21 cellular contexts compared by ENCODE assay signal in the genomic region with DNA sequence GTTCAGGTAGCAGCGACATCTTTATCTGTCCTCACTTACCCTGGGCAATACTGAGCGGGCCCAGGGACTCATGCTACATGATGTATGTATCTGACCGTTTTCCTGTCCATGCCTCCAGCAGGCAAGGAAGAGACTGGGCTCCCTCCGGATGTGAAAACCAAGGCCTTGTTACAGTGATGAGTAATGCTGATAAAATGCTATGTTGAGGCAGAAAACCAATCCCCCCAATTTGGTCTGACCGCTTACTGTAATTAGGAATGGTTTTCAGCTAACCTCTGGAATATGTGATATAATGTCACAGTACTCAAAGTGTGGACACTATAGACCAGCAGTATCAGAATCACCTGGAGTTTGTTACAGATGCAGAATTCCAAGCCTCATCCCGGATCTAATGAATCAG.
A peak's percentile ranks its signal among the peaks of the same experiment; 100 is the strongest.
DNase-seq lines count a peak whose midpoint lies in the region; ATAC-seq and TF ChIP-seq lines count a peak whose summit lies in the region.
"Had no signal": no experiment of that assay in that cellular context is flagged by ENCODE, and none has a peak within 500 bp of the region (broad histone marks: within the 10 kb centered on the region; RNA-seq: fewer than 3 reads in every experiment).

No MANE protein-coding gene starts in this region.

- ATAC-seq in GM18519 (IDR thresholded peaks at IDR 0.05; ENCODE audit: low FRiP score, unreplicated experiment): no peak
- ATAC-seq: A549, HCT116, Panc1 had no signal

- H3K4me3 Mint-ChIP-seq in endodermal cell: no peak overlapping the region
- H3K4me3 Mint-ChIP-seq: CD4-positive, alpha-beta T cell had no signal

- intact Hi-C loops in dorsolateral prefrontal cortex (cut with DNase I): no loop called here

- no peaks in the 10 kb centered on the region for H3K9me3 Mint-ChIP-seq in endodermal cell
- H3K9me3 Mint-ChIP-seq: CD4-positive, alpha-beta T cell had no signal

- no peak overlapping the region for H3K4me3 ChIP-seq in HUES48 (ENCODE audit: low read depth, low read length)
- no peak overlapping the region for H3K4me3 ChIP-seq in endodermal cell (ENCODE audit: low read length)
- no peak overlapping the region for H3K4me3 ChIP-seq in dorsolateral prefrontal cortex
- H3K4me3 ChIP-seq: A549; BLaER1 treated with 17β-estradiol and CSF1 and Interleukin-3, amounts not matched to agents 10 nM and 100 nM had no signal

- H3K27me3 ChIP-seq in HUES48 (ENCODE audit: control insufficient read depth, insufficient read depth, low read length): no peaks in the 10 kb centered on the region
- no peaks in the 10 kb centered on the region for H3K27me3 ChIP-seq in endodermal cell (ENCODE audit: control insufficient read depth, insufficient read depth, low read length, poor library complexity, severe bottlenecking)
- H3K27me3 ChIP-seq in dorsolateral prefrontal cortex: peaks cover 0 to under 1% (median 0%) of the 10 kb centered on the region in 45 donors
- H3K27me3 ChIP-seq: BLaER1 treated with 17β-estradiol and CSF1 and Interleukin-3, amounts not matched to agents 10 nM and 100 nM had no signal

- H3K9me3 ChIP-seq in HUES48 (ENCODE audit: control insufficient read depth, insufficient read depth, low read length): no peaks in the 10 kb centered on the region
- no peaks in the 10 kb centered on the region for H3K9me3 ChIP-seq in endodermal cell (ENCODE audit: control insufficient read depth, low read length)
- H3K9me3 ChIP-seq: A549 had no signal

- H3K36me3 Mint-ChIP-seq in endodermal cell (ENCODE audit: low read depth): no peaks in the 10 kb centered on the region

- H3K4me1 ChIP-seq in HUES48 (ENCODE audit: control insufficient read depth, insufficient read depth, low read length): peaks cover 15% of the 10 kb centered on the region
- no peaks in the 10 kb centered on the region for H3K4me1 ChIP-seq in endodermal cell (ENCODE audit: control insufficient read depth, insufficient read depth, low read length)
- H3K4me1 ChIP-seq: A549; BLaER1 treated with 17β-estradiol and CSF1 and Interleukin-3, amounts not matched to agents 10 nM and 100 nM had no signal

- H3K27me3 Mint-ChIP-seq in endodermal cell (ENCODE audit: insufficient read depth): no peaks in the 10 kb centered on the region
- H3K27me3 Mint-ChIP-seq: CD4-positive, alpha-beta T cell had no signal

- WGBS in endodermal cell (ENCODE audit: insufficient coverage in 1 of 2, insufficient read length in 1 of 2), 2 experiments: 65 to 76% methylated on average over 5 to 6 of the region's 6 CpGs

- H3K4me1 Mint-ChIP-seq in endodermal cell: peaks cover 4% of the 10 kb centered on the region

- no peaks in the 10 kb centered on the region for H3K36me3 ChIP-seq in HUES48 (ENCODE audit: control insufficient read depth, insufficient read depth, low read length)
- H3K36me3 ChIP-seq in endodermal cell (ENCODE audit: control insufficient read depth, insufficient read depth, low read length): no peaks in the 10 kb centered on the region
- H3K36me3 ChIP-seq: BLaER1 treated with 17β-estradiol and CSF1 and Interleukin-3, amounts not matched to agents 10 nM and 100 nM had no signal

- H3K27ac ChIP-seq in HUES48 (ENCODE audit: low read depth, low read length) (peak overlapping the region; percentile 65), endodermal cell (ENCODE audit: low read depth, low read length) (no peak overlapping the region), dorsolateral prefrontal cortex (no peak overlapping the region)
- H3K27ac ChIP-seq: A549; BLaER1 treated with 17β-estradiol and CSF1 and Interleukin-3, amounts not matched to agents 10 nM and 100 nM had no signal

- H3K9ac ChIP-seq in HUES48 (ENCODE audit: low read depth, low read length) (no peak overlapping the region), endodermal cell (ENCODE audit: extremely low read depth, low read length, poor library complexity, severe bottlenecking) (no peak overlapping the region)
- H3K9ac ChIP-seq: BLaER1 treated with 17β-estradiol and CSF1 and Interleukin-3, amounts not matched to agents 10 nM and 100 nM had no signal

- no peak for TF ChIP-seq POLR2A in erythroblast (IDR thresholded peaks at IDR 0.05; ENCODE audit: low read length)

- TF ChIP-seq CTCF in endodermal cell (conservative IDR thresholded peaks at IDR 0.05): no peak
- no peak for TF ChIP-seq CTCF in dorsolateral prefrontal cortex (IDR thresholded peaks at IDR 0.05 in 54 of 56, conservative IDR thresholded peaks at IDR 0.05 in 2 of 56; ENCODE audit: low read depth in 1 of 56, partially characterized antibody in 56 of 56)

- H3K27ac Mint-ChIP-seq in endodermal cell: no peak overlapping the region
- H3K27ac Mint-ChIP-seq: CD4-positive, alpha-beta T cell had no signal

- DNase-seq in endodermal cell: peak; percentile 49
- DNase-seq in islet precursor cell: peak; percentile 88
- DNase-seq in dorsolateral prefrontal cortex: no peak
- DNase-seq in erythroblast (lab: John Stamatoyannopoulos, UW): no peak
- no peak for DNase-seq in stimulated activated naive CD4-positive, alpha-beta T cell treated with Interleukin-2 at 50 U/mL for 16 hours (lab: John Stamatoyannopoulos, UW)
- DNase-seq: AML-193; CD4-positive, alpha-beta T cell; GOT3; NCI-H1048; NCI-H1417; NCI-H1694; NCI-H2029 treated with DMSO at 0.1 percent for 48 hours; NCI-H2227 treated with DMSO at 0.1 percent for 48 hours; NCI-H526 treated with DMSO at 0.1 percent for 48 hours; SHP77 treated with DMSO at 0.1 percent for 48 hours had no signal

Comparison
In these comparisons a context has a peak if more than half of its experiments do, and no peak if none do; other contexts are left out.
1. DNase-seq: peak in endodermal cell (single experiment) and islet precursor cell (single experiment); none in dorsolateral prefrontal cortex (0 of 10), erythroblast (0 of 2) and stimulated activated naive CD4-positive, alpha-beta T cell treated with Interleukin-2 at 50 U/mL for 16 hours (single experiment).